ENCODE assay signal across 37 cellular contexts in the genomic region with DNA sequence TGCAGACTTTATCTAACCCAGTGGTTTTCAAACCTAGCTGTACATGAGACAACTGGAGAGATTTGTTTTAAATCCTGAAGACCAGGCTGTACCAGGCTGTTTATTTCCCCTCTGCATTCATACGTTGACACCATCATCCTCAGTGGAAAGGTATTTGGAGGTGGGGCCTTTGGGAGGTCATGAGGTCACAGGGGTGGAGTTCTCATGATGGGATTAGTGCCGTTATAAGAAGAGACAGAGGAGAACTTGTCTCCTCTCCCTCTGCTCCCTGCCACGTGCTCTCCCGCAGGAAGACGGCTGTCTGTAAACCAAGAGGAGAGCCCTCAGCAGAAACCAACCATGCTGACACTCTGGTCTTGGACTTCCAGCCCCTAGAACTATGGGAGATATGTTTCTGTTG.
"Had no signal": no experiment of that assay in that cellular context is flagged by ENCODE, and none has a peak within 500 bp of the region (broad histone marks: within the 10 kb centered on the region; RNA-seq: fewer than 3 reads in every experiment).

No MANE protein-coding gene starts in this region.

- H3K9me3 ChIP-seq: adrenal gland, body of pancreas, breast epithelium had no signal

- H3K4me3 Mint-ChIP-seq: activated B cell treated with CpG ODN at 0.5 μM for 24 hours; activated CD4-positive, alpha-beta memory T cell treated with anti-CD3 and anti-CD28 coated beads for 36 hours; activated CD4-positive, alpha-beta T cell treated with anti-CD3 and anti-CD28 coated beads, Interleukin-2, amount 10 ng/mL, durations not matched to agents 24 days and 14 days; activated CD8-positive, alpha-beta memory T cell treated with anti-CD3 and anti-CD28 coated beads, Interleukin-2, amount 10 ng/mL, durations not matched to agents 7 days and 5 days; activated CD8-positive, alpha-beta T cell treated with anti-CD3 and anti-CD28 coated beads for 36 hours; activated naive CD4-positive, alpha-beta T cell treated with anti-CD3 and anti-CD28 coated beads for 36 hours; activated naive CD8-positive, alpha-beta T cell treated with anti-CD3 and anti-CD28 coated beads for 36 hours; activated T-cell treated with anti-CD3 and anti-CD28 coated beads, Interleukin-2, amount 50 U/mL, for 4 hours; activated T-cell treated with anti-CD3 and anti-CD28 coated beads, Interleukin-2, amount 50 U/mL, for 72 hours; activated T-helper 1 cell treated with anti-CD3 and anti-CD28 coated beads, Interleukin-12 subunit alpha, Interleukin-12 subunit beta, Interleukin-2, Interleukin-4 antibody, amounts not matched to agents 30 ng/mL and 10 ng/mL and 1 ng/mL, durations not matched to agents 14 hours and 24 hours and 36 hours; activated T-helper 17 cell treated with anti-CD3 and anti-CD28 coated beads, Interleukin-2, amount 50 U/mL, for 72 hours; T-helper 1 cell treated with Interleukin-12 subunit alpha and Interleukin-12 subunit beta and Interleukin-4 antibody, amounts not matched to agents 30 μg/mL and 1 μg/mL, for 36 hours; T-helper 2 cell treated with Interferon-gamma antibody and Interleukin-4, amounts not matched to agents 5 μg/mL and 100 μg/mL, for 36 hours had no signal

- H3K27me3 ChIP-seq: adrenal gland, body of pancreas, brain microvascular endothelial cell, breast epithelium had no signal

- ATAC-seq: activated CD8-positive, alpha-beta memory T cell treated with anti-CD3 and anti-CD28 coated beads, Interleukin-2, amount 10 ng/mL, durations not matched to agents 7 days and 5 days; activated CD8-positive, alpha-beta T cell treated with anti-CD3 and anti-CD28 coated beads for 36 hours; activated naive CD4-positive, alpha-beta T cell treated with anti-CD3 and anti-CD28 coated beads, Interleukin-2, amount 50 U/mL, for 72 hours; activated T-cell treated with anti-CD3 and anti-CD28 coated beads, Interleukin-2, amount 50 U/mL, for 4 hours; activated T-cell treated with anti-CD3 and anti-CD28 coated beads, Interleukin-2, amount 50 U/mL, for 72 hours; activated T-helper 17 cell treated with anti-CD3 and anti-CD28 coated beads, Interleukin-2, amount 50 U/mL, for 72 hours; body of pancreas had no signal

- H3K36me3 ChIP-seq: adrenal gland, brain microvascular endothelial cell, breast epithelium had no signal

- H3K27me3 Mint-ChIP-seq: activated B cell treated with CpG ODN at 0.5 μM for 24 hours had no signal

- H3K4me1 ChIP-seq: adrenal gland, body of pancreas, breast epithelium had no signal

- H3K36me3 Mint-ChIP-seq: activated CD4-positive, alpha-beta memory T cell treated with anti-CD3 and anti-CD28 coated beads for 36 hours; activated CD8-positive, alpha-beta memory T cell treated with anti-CD3 and anti-CD28 coated beads, Interleukin-2, amount 10 ng/mL, durations not matched to agents 7 days and 5 days; activated naive CD4-positive, alpha-beta T cell treated with anti-CD3 and anti-CD28 coated beads, Interleukin-2, amount 50 U/mL, for 72 hours; activated naive CD8-positive, alpha-beta T cell treated with anti-CD3 and anti-CD28 coated beads for 36 hours had no signal

- H3K27ac Mint-ChIP-seq: activated B cell treated with CpG ODN at 0.5 μM for 24 hours; activated CD4-positive, alpha-beta memory T cell treated with anti-CD3 and anti-CD28 coated beads for 36 hours; activated CD4-positive, alpha-beta T cell treated with anti-CD3 and anti-CD28 coated beads, Interleukin-2, amount 10 ng/mL, durations not matched to agents 24 days and 14 days; activated CD8-positive, alpha-beta memory T cell treated with anti-CD3 and anti-CD28 coated beads, Interleukin-2, amount 10 ng/mL, durations not matched to agents 7 days and 5 days; activated CD8-positive, alpha-beta T cell treated with anti-CD3 and anti-CD28 coated beads for 36 hours; activated naive CD4-positive, alpha-beta T cell treated with anti-CD3 and anti-CD28 coated beads for 36 hours; activated naive CD4-positive, alpha-beta T cell treated with anti-CD3 and anti-CD28 coated beads, Interleukin-2, amount 50 U/mL, for 72 hours; activated naive CD8-positive, alpha-beta T cell treated with anti-CD3 and anti-CD28 coated beads for 36 hours; activated T-cell treated with anti-CD3 and anti-CD28 coated beads, Interleukin-2, amount 50 U/mL, for 72 hours; activated T-helper 1 cell treated with anti-CD3 and anti-CD28 coated beads, Interleukin-12 subunit alpha, Interleukin-12 subunit beta, Interleukin-2, Interleukin-4 antibody, amounts not matched to agents 30 ng/mL and 10 ng/mL and 1 ng/mL, durations not matched to agents 14 hours and 24 hours and 36 hours; activated T-helper 17 cell treated with anti-CD3 and anti-CD28 coated beads, Interleukin-2, amount 50 U/mL, for 72 hours; T-helper 1 cell treated with Interleukin-12 subunit alpha and Interleukin-12 subunit beta and Interleukin-4 antibody, amounts not matched to agents 30 μg/mL and 1 μg/mL, for 36 hours had no signal

- H3K9me3 Mint-ChIP-seq: activated T-helper 17 cell treated with anti-CD3 and anti-CD28 coated beads, Interleukin-2, amount 50 U/mL, for 72 hours had no signal

- DNase-seq: activated B cell treated with CpG ODN at 0.5 μM for 24 hours; activated CD4-positive, alpha-beta memory T cell treated with anti-CD3 and anti-CD28 coated beads for 36 hours; activated CD4-positive, alpha-beta T cell treated with anti-CD3 and anti-CD28 coated beads for 4 hours; activated CD4-positive, alpha-beta T cell treated with anti-CD3 and anti-CD28 coated beads, Interleukin-2, amount 10 ng/mL, durations not matched to agents 24 days and 14 days; activated CD4-positive, alpha-beta T cell treated with anti-CD3 and anti-CD28 coated beads, Interleukin-2, amount 50 U/mL, for 1 hour; activated CD4-positive, alpha-beta T cell treated with anti-CD3 and anti-CD28 coated beads, Interleukin-2, amount 50 U/mL, for 4 hours; activated CD4-positive, CD25-positive, alpha-beta regulatory T cell treated with anti-CD3 and anti-CD28 coated beads, Interleukin-2, amount 50 U/mL, for 72 hours; activated CD8-positive, alpha-beta memory T cell treated with anti-CD3 and anti-CD28 coated beads, Interleukin-2, amount 10 ng/mL, durations not matched to agents 7 days and 5 days; activated CD8-positive, alpha-beta T cell treated with anti-CD3 and anti-CD28 coated beads for 36 hours; activated effector memory CD4-positive, alpha-beta T cell treated with anti-CD3 and anti-CD28 coated beads, Interleukin-2, amount 50 U/mL, for 16 hours; activated gamma-delta T cell treated with Interleukin-2 at 50 U/mL for 16 hours; activated naive CD4-positive, alpha-beta T cell; activated naive CD4-positive, alpha-beta T cell treated with anti-CD3 and anti-CD28 coated beads for 36 hours; activated naive CD4-positive, alpha-beta T cell treated with anti-CD3 and anti-CD28 coated beads, Interleukin-2, amount 50 U/mL, for 16 hours; activated naive CD8-positive, alpha-beta T cell treated with anti-CD3 and anti-CD28 coated beads for 36 hours; activated T-cell treated with anti-CD3 and anti-CD28 coated beads for 4 hours; activated T-cell treated with anti-CD3 and anti-CD28 coated beads, Interleukin-2, amount 50 U/mL, for 1 hour; activated T-cell treated with anti-CD3 and anti-CD28 coated beads, Interleukin-2, amount 50 U/mL, for 4 hours; activated T-cell treated with anti-CD3 and anti-CD28 coated beads, Interleukin-2, amount 50 U/mL, for 72 hours; adrenal gland; aorta; body of pancreas; brain microvascular endothelial cell; central memory CD4-positive, alpha-beta T cell; SW 1271; T-helper 1 cell; T-helper 2 cell; T-helper 9 cell had no signal

- H3K4me3 ChIP-seq: adrenal gland, body of pancreas, breast epithelium had no signal

- H3K4me1 Mint-ChIP-seq: activated B cell treated with CpG ODN at 0.5 μM for 24 hours; activated T-helper 17 cell treated with anti-CD3 and anti-CD28 coated beads, Interleukin-2, amount 50 U/mL, for 72 hours had no signal

- H3K27ac ChIP-seq: adrenal gland, body of pancreas, brain microvascular endothelial cell, breast epithelium, VCaP had no signal

- FAIRE-seq: astrocyte, TTC549 had no signal
